17 cellular contexts compared by ENCODE assay signal in genomic region chr4:15696866-15697265, GRCh38. TPM values are rescaled to one million over a fixed set of nuclear protein-coding genes. Genes with fewer than 3 reads are reported as not detected.
DNase-seq lines count a peak whose midpoint lies in the region; ATAC-seq and TF ChIP-seq lines count a peak whose summit lies in the region.
"Had no signal": no experiment of that assay in that cellular context is flagged by ENCODE, and none has a peak within 500 bp of the region (broad histone marks: within the 10 kb centered on the region; RNA-seq: fewer than 3 reads in every experiment).

No MANE protein-coding gene starts in this region.

- CTCF ChIA-PET in IMR-90 (lab: Yijun Ruan, JAX), result no interaction called here

- POLR2A ChIA-PET in IMR-90 (lab: Charles Lee; ENCODE audit: unreplicated experiment), result no interaction called here

- peaks cover 2 to 11% of the 10 kb centered on the region in 2 experiments; a peak in 2 of 4 replicates for H3K79me1 ChIP-seq in IMR-90 (ENCODE audit: low read depth in 1 of 2, low read length in 2 of 2)

- H3K18ac ChIP-seq in IMR-90 (ENCODE audit: low read depth, low read length), result peak overlapping the region; percentile 8; the same call in 1 of the 2 replicates

- WGBS in IMR-90 (ENCODE audit: extremely low coverage in 2 of 2, insufficient read length in 1 of 2), 2 experiments, result no CpG with 5 or more reads among the region's 1 CpG

- peaks cover 8% of the 10 kb centered on the region for H3K4me1 Mint-ChIP-seq in T-helper 2 cell treated with Interferon-gamma antibody and Interleukin-4, amounts not matched to agents 5 μg/mL and 100 μg/mL, for 36 hours (ENCODE audit: low read depth)
- H3K4me1 Mint-ChIP-seq in central memory CD8-positive, alpha-beta T cell, result peaks cover 6% of the 10 kb centered on the region

- H3K9me3 ChIP-seq in IMR-90 (ENCODE audit: control insufficient read depth, insufficient read depth, low read length), result no peaks in the 10 kb centered on the region
- H3K9me3 ChIP-seq in neutrophil, result no peaks in the 10 kb centered on the region
- H3K9me3 ChIP-seq: A549 had no signal

- no peak for TF ChIP-seq RAD21 in IMR-90 (IDR thresholded peaks at IDR 0.05; ENCODE audit: low read length)

- no peak overlapping the region for H3K23ac ChIP-seq in IMR-90 (ENCODE audit: low read depth, low read length)

- H3K14ac ChIP-seq in IMR-90 (replicated peaks; ENCODE audit: low read depth, low read length), result no peak overlapping the region

- no peak overlapping the region for H3K4me3 Mint-ChIP-seq in T-helper 2 cell treated with Interferon-gamma antibody and Interleukin-4, amounts not matched to agents 5 μg/mL and 100 μg/mL, for 36 hours
- H3K4me3 Mint-ChIP-seq in central memory CD8-positive, alpha-beta T cell, result no peak overlapping the region
- H3K4me3 Mint-ChIP-seq: CD4-positive, alpha-beta memory T cell; GM23338 had no signal

- no peak for DNase-seq in T-helper 2 cell treated with Interferon-gamma antibody and Interleukin-4, amounts not matched to agents 5 μg/mL and 100 μg/mL, for 36 hours (ENCODE audit: low spot score)
- DNase-seq in T-helper 2 cell (no peak), IMR-90 (no peak), cardiac septum (ENCODE audit: low spot score) (no peak), OCI-M1 (lab: John Stamatoyannopoulos, UW) (no peak)
- no peak for DNase-seq in central memory CD8-positive, alpha-beta T cell (ENCODE audit: low spot score in 2 of 2)
- no peak for DNase-seq in stimulated activated CD4-positive, alpha-beta T cell treated with anti-CD3 and anti-CD28 coated beads, Interleukin-1b, Interleukin-23, amount 100 ng/mL, for 48 hours
- DNase-seq: AML-193; CD4-positive, alpha-beta memory T cell; DMS79 treated with DMSO at 0.1 percent for 48 hours; HCEC 1CT had no signal

- H2BK5ac ChIP-seq in IMR-90 (ENCODE audit: low read depth, low read length, poor library complexity, severe bottlenecking), result no peak overlapping the region

- H2BK15ac ChIP-seq in IMR-90 (ENCODE audit: low read depth, low read length), result peak overlapping the region; percentile 47; the same call in 2 of the 3 replicates

- H3K27me3 ChIP-seq in IMR-90 (ENCODE audit: control insufficient read depth, insufficient read depth, low read length) (no peaks in the 10 kb centered on the region), neutrophil (no peaks in the 10 kb centered on the region)

- H3K27ac ChIP-seq in IMR-90 (ENCODE audit: insufficient read depth, low read length) (no peak overlapping the region), neutrophil (peak overlapping the region; percentile 91)
- H3K27ac ChIP-seq: 22Rv1, C4-2B, HL-60 had no signal

- peak overlapping the region; percentile 4; the same call in 1 of the 2 replicates for H3K4ac ChIP-seq in IMR-90 (ENCODE audit: low read depth, low read length)

- H4K91ac ChIP-seq in IMR-90 (ENCODE audit: insufficient read depth, low read depth, low read length), result peak overlapping the region; percentile 17; the same call in 1 of the 2 replicates

- H3K4me1 ChIP-seq in IMR-90 (ENCODE audit: control insufficient read depth, insufficient read depth, low read length) (peaks cover 6% of the 10 kb centered on the region), neutrophil (ENCODE audit: control insufficient read depth in 1 of 2, insufficient read depth in 1 of 2, low read depth in 1 of 2, low read length in 1 of 2) (peaks cover 97 to 98% of the 10 kb centered on the region in 2 experiments)

- H3K4me2 ChIP-seq in IMR-90 (ENCODE audit: low read depth, low read length), result no peak overlapping the region
- H3K4me2 ChIP-seq: A549, GM23338 had no signal

- TF ChIP-seq POLR2A in IMR-90 (IDR thresholded peaks at IDR 0.05; ENCODE audit: low read depth, low read length), result no peak

- no peak for ATAC-seq in IMR-90 (ENCODE audit: low read depth)
- ATAC-seq in central memory CD8-positive, alpha-beta T cell (replicated peaks; ENCODE audit: extremely low read depth, poor library complexity, severe bottlenecking), result no peak
- ATAC-seq: A549, GM23338 had no signal

- TF ChIP-seq CTCF in IMR-90 (conservative IDR thresholded peaks at IDR 0.05; ENCODE audit: low read depth, low read length) (no peak), neutrophil (IDR thresholded peaks at IDR 0.05) (no peak)

- intact Hi-C loops in IMR-90 (cut with micrococcal nuclease), result no loop called here
- intact Hi-C loops in cardiac septum (cut with DNase I), result no loop called here

- peaks cover 16% of the 10 kb centered on the region for H3K27me3 Mint-ChIP-seq in T-helper 2 cell treated with Interferon-gamma antibody and Interleukin-4, amounts not matched to agents 5 μg/mL and 100 μg/mL, for 36 hours (ENCODE audit: low read depth)
- H3K27me3 Mint-ChIP-seq in central memory CD8-positive, alpha-beta T cell, result peaks cover 38% of the 10 kb centered on the region

- H2AK9ac ChIP-seq in IMR-90 (replicated peaks; ENCODE audit: low read depth, low read length, poor library complexity), result no peak overlapping the region

- dilution Hi-C loops in IMR-90 (cut with HindIII; ENCODE audit: low sequenced_read_pairs, unreplicated experiment), result no loop called here

- 0 out of 2 replicates have a peak overlapping the region, but pooled peaks have one; percentile 2 for H2AK5ac ChIP-seq in IMR-90 (ENCODE audit: low read depth, low read length)

- H4K20me1 ChIP-seq in IMR-90 (ENCODE audit: insufficient read depth, low read length), result no peaks in the 10 kb centered on the region

- no peak overlapping the region for H2AFZ ChIP-seq in IMR-90 (replicated peaks; ENCODE audit: low read length, poor library complexity)
- H2AFZ ChIP-seq: GM23338 had no signal

- peak overlapping the region; percentile 4 for H3K27ac Mint-ChIP-seq in T-helper 2 cell treated with Interferon-gamma antibody and Interleukin-4, amounts not matched to agents 5 μg/mL and 100 μg/mL, for 36 hours
- peak overlapping the region; percentile 20 for H3K27ac Mint-ChIP-seq in central memory CD8-positive, alpha-beta T cell (ENCODE audit: low read depth)
- H3K27ac Mint-ChIP-seq: GM23338 had no signal

- no peaks in the 10 kb centered on the region for H3K9me3 Mint-ChIP-seq in T-helper 2 cell treated with Interferon-gamma antibody and Interleukin-4, amounts not matched to agents 5 μg/mL and 100 μg/mL, for 36 hours
- no peaks in the 10 kb centered on the region for H3K9me3 Mint-ChIP-seq in central memory CD8-positive, alpha-beta T cell

- H4K8ac ChIP-seq in IMR-90 (ENCODE audit: low read depth in 2 of 2, low read length in 2 of 2), result peak overlapping the region; percentile 7 to 12; a peak in 2 of 4 replicates

- H3K4me3 ChIP-seq in IMR-90 (ENCODE audit: insufficient read depth, low read depth, low read length) (no peak overlapping the region), neutrophil (ENCODE audit: low read depth in 1 of 2, low read length in 1 of 2) (no peak overlapping the region)
- H3K4me3 ChIP-seq: A549, GM23338 had no signal

- H3K9ac ChIP-seq in IMR-90 (ENCODE audit: low read depth, low read length), result no peak overlapping the region

- H2BK120ac ChIP-seq in IMR-90 (ENCODE audit: low read depth, low read length), result peak overlapping the region; percentile 52; the same call in 1 of the 2 replicates

- no TSS peak for BruUV-seq in IMR-90 (replicated peaks; lab: Mats Ljungman, UMichigan)

- H3K36me3 ChIP-seq in IMR-90 (ENCODE audit: control insufficient read depth, insufficient read depth, low read length) (no peaks in the 10 kb centered on the region), neutrophil (no peaks in the 10 kb centered on the region)

- H3K56ac ChIP-seq in IMR-90 (ENCODE audit: extremely low read depth, insufficient read depth, low read length), result no peak overlapping the region

- H4K5ac ChIP-seq in IMR-90 (ENCODE audit: low read depth, low read length), result no peak overlapping the region

- in situ Hi-C loops in IMR-90 (cut with MboI; ENCODE audit: low sequenced_read_pairs), result loop anchor here (25.0 kb wide), 1 partner anchor 685 kb away; the partner anchor contains the start of gene CPEB2

- no peaks in the 10 kb centered on the region for H3K36me3 Mint-ChIP-seq in T-helper 2 cell treated with Interferon-gamma antibody and Interleukin-4, amounts not matched to agents 5 μg/mL and 100 μg/mL, for 36 hours (ENCODE audit: low read depth)
- H3K36me3 Mint-ChIP-seq in central memory CD8-positive, alpha-beta T cell (ENCODE audit: insufficient read depth), result no peaks in the 10 kb centered on the region
- H3K36me3 Mint-ChIP-seq: CD4-positive, alpha-beta memory T cell had no signal

- 0 out of 2 replicates have a peak, but pooled peaks cover 8% of the 10 kb centered on the region for H3K9me1 ChIP-seq in IMR-90 (ENCODE audit: insufficient read depth, low read length)

- 0 out of 2 replicates have a peak overlapping the region, but pooled peaks have one; percentile 39 for H2BK20ac ChIP-seq in IMR-90 (ENCODE audit: low read depth, low read length)

TF ChIP-seq in IMR-90, 13 proteins besides CTCF, POLR2A, EP300 and RAD21 (continues in another document):
- TF ChIP-seq NFE2L2 (IDR thresholded peaks at IDR 0.05; ENCODE audit: low read depth, low read length), result no peak
- no peak for TF ChIP-seq FOS (IDR thresholded peaks at IDR 0.05; ENCODE audit: low read depth, low read length)
- TF ChIP-seq BHLHE40 (IDR thresholded peaks at IDR 0.05; ENCODE audit: low read depth, low read length), result no peak
- TF ChIP-seq RFX5 (IDR thresholded peaks at IDR 0.05; ENCODE audit: low read depth, low read length), result no peak
- no peak for TF ChIP-seq ELK1 (IDR thresholded peaks at IDR 0.05; ENCODE audit: borderline replicate concordance, low read depth, low read length)

RNA-seq across cellular contexts. Expression of gene BST1, which starts 6.0 kb away (rescaled TPM):
- 5.3 and 6.6 TPM in 2 replicates for total RNA-seq in IMR-90 (2012; rRNA removed)
- polyA plus RNA-seq in IMR-90 (2012; rRNA removed), result 11.1 and 11.9 TPM in 2 replicates
- polyA plus RNA-seq in IMR-90 (2012; cell fraction: cytosol; rRNA removed), result 10.6 and 10.7 TPM in 2 replicates
- polyA plus RNA-seq in IMR-90 (2012; cell fraction: nucleus; rRNA removed; ENCODE audit: low replicate concordance), result 2.2 and 4.7 TPM in 2 replicates
- total RNA-seq in cardiac septum, result 2.5 TPM

RNA-seq across cellular contexts. Expression of gene FAM200B, which starts 15.2 kb away (rescaled TPM):
- total RNA-seq in IMR-90 (2012; rRNA removed) (16.7 and 20.6 TPM in 2 replicates), cardiac septum (21.6 TPM)
- polyA plus RNA-seq in IMR-90 (2012; rRNA removed), result 17.3 and 18.5 TPM in 2 replicates
- 14.6 and 28.6 TPM in 2 replicates for polyA plus RNA-seq in IMR-90 (2012; cell fraction: cytosol; rRNA removed)
- 5.2 and 23.8 TPM in 2 replicates for polyA plus RNA-seq in IMR-90 (2012; cell fraction: nucleus; rRNA removed; ENCODE audit: low replicate concordance)

RNA-seq across cellular contexts. Expression of gene FBXL5, which starts 41.7 kb away (rescaled TPM):
- total RNA-seq in IMR-90 (2012; rRNA removed) (62.6 and 91.9 TPM in 2 replicates), cardiac septum (60.9 TPM)
- polyA plus RNA-seq in IMR-90 (2012; rRNA removed), result 18.6 and 20.3 TPM in 2 replicates
- 4.1 and 4.9 TPM in 2 replicates for polyA plus RNA-seq in IMR-90 (2012; cell fraction: cytosol; rRNA removed)
- 2.4 and 21.9 TPM in 2 replicates for polyA plus RNA-seq in IMR-90 (2012; cell fraction: nucleus; rRNA removed; ENCODE audit: low replicate concordance)
